17 cellular contexts compared by ENCODE assay signal in genomic region chr3:30945291-30945690, GRCh38. TPM values are rescaled to one million over a fixed set of nuclear protein-coding genes. Genes with fewer than 3 reads are reported as not detected.
DNase-seq lines count a peak whose midpoint lies in the region; ATAC-seq and TF ChIP-seq lines count a peak whose summit lies in the region.
"Had no signal": no experiment of that assay in that cellular context is flagged by ENCODE, and none has a peak within 500 bp of the region (broad histone marks: within the 10 kb centered on the region; RNA-seq: fewer than 3 reads in every experiment).

No MANE protein-coding gene starts in this region.

- no peak overlapping the region for H3K4me3 ChIP-seq in epithelial cell of esophagus (ENCODE audit: low read length)
- H3K4me3 ChIP-seq in body of pancreas, result no peak overlapping the region

- DNase-seq in EL (peak; percentile 5), epithelial cell of esophagus (ENCODE audit: low read depth) (peak; percentile 6), middle frontal gyrus (ENCODE audit: extremely low spot score, low spot score) (no peak), body of pancreas (no peak)
- no peak for DNase-seq in activated effector memory CD4-positive, alpha-beta T cell treated with anti-CD3 and anti-CD28 coated beads, Interleukin-2, amount 50 U/mL, for 16 hours
- DNase-seq: ACHN; BE2C; CD4-positive, alpha-beta memory T cell; DMS79; HCEC 1CT; KG1 had no signal

- TF ChIP-seq CTCF in epithelial cell of esophagus (IDR thresholded peaks at IDR 0.05; ENCODE audit: insufficient read depth, low read depth, low read length, missing control alignments) (no peak), body of pancreas (IDR thresholded peaks at IDR 0.05) (no peak)

- TF ChIP-seq RAD21 in Ishikawa (IDR thresholded peaks at IDR 0.05; ENCODE audit: low read depth), result no peak

- H3K4me1 ChIP-seq in body of pancreas, result no peaks in the 10 kb centered on the region
- H3K4me1 ChIP-seq: BE2C had no signal

- no peaks in the 10 kb centered on the region for H3K9me3 ChIP-seq in body of pancreas
- H3K9me3 ChIP-seq: BE2C had no signal

- H3K36me3 ChIP-seq in body of pancreas (replicated peaks in 1 of 2; ENCODE audit: insufficient read depth in 1 of 2, low read depth in 2 of 2), result no peaks in the 10 kb centered on the region
- H3K36me3 ChIP-seq: BE2C had no signal

- no peaks in the 10 kb centered on the region for H3K27me3 ChIP-seq in body of pancreas
- H3K27me3 ChIP-seq: BE2C had no signal

- WGBS in body of pancreas, 2 donors, result 79% methylated on average over 1 of the region's 1 CpG

- no peak for TF ChIP-seq EP300 in Ishikawa (IDR thresholded peaks at IDR 0.05; ENCODE audit: borderline replicate concordance)

- TF ChIP-seq POLR2A in body of pancreas (IDR thresholded peaks at IDR 0.05), result no peak

- intact Hi-C loops in body of pancreas (cut with DNase I), result no loop called here

- ATAC-seq in GM21717 (IDR thresholded peaks at IDR 0.05; ENCODE audit: unreplicated experiment), result no peak
- ATAC-seq in body of pancreas, result no peak

- H3K27ac ChIP-seq in body of pancreas, result no peak overlapping the region
- H3K27ac ChIP-seq: C4-2B, HL-60 had no signal

TF ChIP-seq in Ishikawa, 13 proteins besides CTCF, POLR2A, EP300 and RAD21:
- TF ChIP-seq CREB1 (IDR thresholded peaks at IDR 0.05; ENCODE audit: low read depth) (no peak), REST (IDR thresholded peaks at IDR 0.05; ENCODE audit: low read depth) (peak; percentile 33; the same call in 1 of the 2 replicates)

RNA-seq across cellular contexts. Expression of gene GADL1, which starts 50.8 kb away (rescaled TPM):
- total RNA-seq in body of pancreas, result not detected
- total RNA-seq: A172; CD4-positive, alpha-beta memory T cell; H4 had no signal

Comparison
In these comparisons a context has a peak if more than half of its experiments do, and no peak if none do; other contexts are left out.
1. DNase-seq: peak in EL (single experiment) and epithelial cell of esophagus (single experiment); none in middle frontal gyrus (single experiment), activated effector memory CD4-positive, alpha-beta T cell treated with anti-CD3 and anti-CD28 coated beads, Interleukin-2, amount 50 U/mL, for 16 hours (single experiment) and body of pancreas (0 of 4).